In genomic region chr19:41328157-41328817, GRCh38 we compare ENCODE assay signal across 8 cellular contexts. TPM values are rescaled to one million over a fixed set of nuclear protein-coding genes. Genes with fewer than 3 reads are reported as not detected.
A peak's percentile ranks its signal among the peaks of the same experiment; 100 is the strongest.
DNase-seq lines count a peak whose midpoint lies in the region; ATAC-seq and TF ChIP-seq lines count a peak whose summit lies in the region.

No MANE protein-coding gene starts in this region.

- peaks cover 2% of the 10 kb centered on the region for H3K79me1 ChIP-seq in neuronal stem cell (ENCODE audit: low read depth, low read length)

- H3K4me1 ChIP-seq in Loucy (ENCODE audit: insufficient read depth, low read length, poor library complexity, severe bottlenecking) (peaks cover 36% of the 10 kb centered on the region), neuronal stem cell (ENCODE audit: control insufficient read depth in 2 of 2, insufficient read depth in 1 of 2, low read depth in 1 of 2, low read length in 2 of 2) (peaks cover 27 to 29% of the 10 kb centered on the region in 2 donors)

- DNase-seq in activated T-cell treated with anti-CD3 and anti-CD28 coated beads for 24 hours (ENCODE audit: low read depth) = peak; percentile 56
- DNase-seq in activated T-cell treated with anti-CD3 and anti-CD28 coated beads for 4 hours = no peak
- DNase-seq in caudate nucleus (lab: John Stamatoyannopoulos, UW) = peak in 1 of 61 donors; percentile 26
- DNase-seq in neuronal stem cell (ENCODE audit: low spot score) = no peak
- DNase-seq in omental fat pad (ENCODE audit: low spot score) = no peak
- DNase-seq in G401 (ENCODE audit: low spot score) = no peak
- DNase-seq in SHP77 treated with DMSO at 0.1 percent for 48 hours (lab: John Stamatoyannopoulos, UW) = no peak

- no peak overlapping the region for H3K23ac ChIP-seq in neuronal stem cell (ENCODE audit: low read depth, low read length, poor library complexity)

- no peak overlapping the region for H4K8ac ChIP-seq in neuronal stem cell (ENCODE audit: low read depth, low read length)

- in situ Hi-C loops in G401 (cut with HindIII; ENCODE audit: low sequenced_read_pairs) = no loop called here

- H3K18ac ChIP-seq in neuronal stem cell (ENCODE audit: low read length) = no peak overlapping the region

- peak overlapping the region; percentile 37 for H3K27ac ChIP-seq in caudate nucleus (ENCODE audit: low read depth, low read length)
- H3K27ac ChIP-seq in neuronal stem cell (replicated peaks; ENCODE audit: low read length) = no peak overlapping the region

- no peak overlapping the region for H3K4ac ChIP-seq in neuronal stem cell (ENCODE audit: low read length)

- no peaks in the 10 kb centered on the region for H3K9me2 ChIP-seq in Loucy (replicated peaks; ENCODE audit: low read depth, low read length)

- no peak for ATAC-seq in omental fat pad (ENCODE audit: low FRiP score)

- peaks cover 22% of the 10 kb centered on the region for H4K20me1 ChIP-seq in Loucy (ENCODE audit: insufficient read depth, low read length, poor library complexity, severe bottlenecking)

- no peak overlapping the region for H4K91ac ChIP-seq in neuronal stem cell (ENCODE audit: low read depth, low read length, poor library complexity)

- H3K4me2 ChIP-seq in Loucy (ENCODE audit: low read depth, low read length, poor library complexity, severe bottlenecking) = peak overlapping the region; percentile 99
- no peak overlapping the region for H3K4me2 ChIP-seq in neuronal stem cell (ENCODE audit: insufficient read depth, low read length, poor library complexity, severe bottlenecking)

- no peak overlapping the region for H3K14ac ChIP-seq in neuronal stem cell (ENCODE audit: low read length)

- H3K4me3 ChIP-seq in Loucy (ENCODE audit: low read length, poor library complexity, severe bottlenecking) (peak overlapping the region; percentile 72), neuronal stem cell (ENCODE audit: low read length in 2 of 2) (no peak overlapping the region)

- H2BK15ac ChIP-seq in neuronal stem cell (ENCODE audit: low read length) = no peak overlapping the region

- no peak overlapping the region for H2AFZ ChIP-seq in Loucy (ENCODE audit: low read length)
- no peak overlapping the region for H2AFZ ChIP-seq in neuronal stem cell (ENCODE audit: low read length)

- H2BK5ac ChIP-seq in neuronal stem cell (ENCODE audit: low read length) = no peak overlapping the region

- peaks cover 28% of the 10 kb centered on the region for H3K79me2 ChIP-seq in Loucy (ENCODE audit: insufficient read depth, low read length)

- H3F3A ChIP-seq in Loucy (ENCODE audit: low read depth) = peaks cover 9% of the 10 kb centered on the region

- H3K36me3 ChIP-seq in Loucy (ENCODE audit: insufficient read depth, low read length) = peaks cover 42% of the 10 kb centered on the region; the same call in 1 of the 2 replicates
- H3K36me3 ChIP-seq in neuronal stem cell (replicated peaks in 1 of 2; ENCODE audit: control insufficient read depth in 2 of 2, insufficient read depth in 2 of 2, low read length in 2 of 2) = peaks cover 0 to 11% of the 10 kb centered on the region in 2 donors

- H3K9me3 ChIP-seq in Loucy (ENCODE audit: insufficient read depth, low read depth, low read length) = no peaks in the 10 kb centered on the region
- H3K9me3 ChIP-seq in neuronal stem cell (replicated peaks in 1 of 2; ENCODE audit: control insufficient read depth in 2 of 2, insufficient read depth in 1 of 2, low read depth in 1 of 2, low read length in 2 of 2) = no peaks in the 10 kb centered on the region

- no CpG with 5 or more reads among the region's 22 CpGs for WGBS in neuronal stem cell (ENCODE audit: extremely low coverage in 2 of 2, insufficient read length in 2 of 2, insufficient replicate concordance in 1 of 2), 2 donors

- no peak overlapping the region for H2BK12ac ChIP-seq in neuronal stem cell (ENCODE audit: low read length)

- H3K27me3 ChIP-seq in Loucy (ENCODE audit: insufficient read depth, low read length, poor library complexity, severe bottlenecking) (no peaks in the 10 kb centered on the region), neuronal stem cell (ENCODE audit: control insufficient read depth in 3 of 3, insufficient read depth in 3 of 3, low read depth in 1 of 3, low read length in 3 of 3) (peaks cover 0 to 37% (median 0%) of the 10 kb centered on the region in 3 experiments)

- TF ChIP-seq CTCF in Loucy (conservative IDR thresholded peaks at IDR 0.05; ENCODE audit: low read length) (no peak), omental fat pad (IDR thresholded peaks at IDR 0.05) (no peak)

- H3K9ac ChIP-seq in Loucy (ENCODE audit: low read depth, low read length, poor library complexity, severe bottlenecking) = peak overlapping the region; percentile 72
- peak overlapping the region; percentile 70 for H3K9ac ChIP-seq in neuronal stem cell (ENCODE audit: low read depth, low read length, poor library complexity)

- H2AK5ac ChIP-seq in neuronal stem cell (ENCODE audit: low read depth, low read length) = no peak overlapping the region

- no peak overlapping the region for H2BK120ac ChIP-seq in neuronal stem cell (ENCODE audit: low read depth, low read length)

RNA-seq across cellular contexts. Expression of gene CCDC97, which starts 18.3 kb away (rescaled TPM):
- 21.6 TPM for polyA plus RNA-seq in neuronal stem cell (2013, experiment 1 of 2)
- polyA plus RNA-seq in neuronal stem cell (2013, experiment 2 of 2) = 20.9 TPM
- total RNA-seq in omental fat pad = 10 to 100 TPM; 11.8 to 16.6 (median 13.9) TPM
- 9.3 and 12.3 TPM in 2 replicates for total RNA-seq in G401 (2014; rRNA removed; shearing (Covaris generic))

RNA-seq across cellular contexts. Expression of gene TGFB1, which starts 25.4 kb away (rescaled TPM):
- polyA plus RNA-seq in neuronal stem cell (2013, experiment 1 of 2) = 6.1 TPM
- 6.1 TPM for polyA plus RNA-seq in neuronal stem cell (2013, experiment 2 of 2)
- total RNA-seq in omental fat pad = 10 to 100 TPM; 17.6 to 43.0 (median 25.2) TPM
- 5.7 and 10.1 TPM in 2 replicates for total RNA-seq in G401 (2014; rRNA removed; shearing (Covaris generic))

RNA-seq across cellular contexts. Expression of gene B9D2, which starts 35.7 kb away (rescaled TPM):
- 6.5 TPM for polyA plus RNA-seq in neuronal stem cell (2013, experiment 1 of 2)
- 6.0 TPM for polyA plus RNA-seq in neuronal stem cell (2013, experiment 2 of 2)
- total RNA-seq in omental fat pad = 1 to 10 TPM; 3.3 to 6.8 (median 5.1) TPM
- 11.1 and 18.4 TPM in 2 replicates for total RNA-seq in G401 (2014; rRNA removed; shearing (Covaris generic))

RNA-seq across cellular contexts. Expression of gene TMEM91, which starts 48.0 kb away (rescaled TPM):
- polyA plus RNA-seq in neuronal stem cell (2013, experiment 1 of 2) = 8.6 TPM
- 8.3 TPM for polyA plus RNA-seq in neuronal stem cell (2013, experiment 2 of 2)
- 10 to 100 TPM; 12.4 to 44.3 (median 14.2) TPM for total RNA-seq in omental fat pad
- total RNA-seq in G401 (2014; rRNA removed; shearing (Covaris generic)) = 0.25 and 1.2 TPM in 2 replicates
